ENCODE assay signal across 1 cellular context in genomic region chr14:72907886-72908285, GRCh38.
TF ChIP-seq lines count a peak whose summit lies in the region.

No MANE protein-coding gene starts in this region.

TF ChIP-seq in endothelial cell of umbilical vein, 7 proteins besides CTCF, POLR2A, EP300 and RAD21:
- no peak for TF ChIP-seq EZH2 (IDR thresholded peaks at IDR 0.05; ENCODE audit: borderline replicate concordance, low read depth, low read length, severe bottlenecking)
- TF ChIP-seq POLR2AphosphoS5 (IDR thresholded peaks at IDR 0.05; ENCODE audit: insufficient read depth, low read depth, low read length): no peak
- TF ChIP-seq FOS (IDR thresholded peaks at IDR 0.05; ENCODE audit: borderline replicate concordance, insufficient read depth, low read length): no peak
- TF ChIP-seq MAX (IDR thresholded peaks at IDR 0.05; ENCODE audit: insufficient read depth, insufficient read length): no peak
- no peak for TF ChIP-seq GATA2 (IDR thresholded peaks at IDR 0.05; ENCODE audit: insufficient read depth, insufficient read length, low read depth, low read length)
- no peak for TF ChIP-seq JUN (IDR thresholded peaks at IDR 0.05; ENCODE audit: borderline replicate concordance, insufficient read depth, insufficient read length, low read depth)
- no peak for TF ChIP-seq MYC (IDR thresholded peaks at IDR 0.05; ENCODE audit: low read depth, low read length)
